Comparison of ENCODE assay signal across 8 cellular contexts in genomic region chr1:248807067-248807737, GRCh38. TPM values are rescaled to one million over a fixed set of nuclear protein-coding genes. Genes with fewer than 3 reads are reported as not detected.
A peak's percentile ranks its signal among the peaks of the same experiment; 100 is the strongest.
DNase-seq lines count a peak whose midpoint lies in the region; ATAC-seq and TF ChIP-seq lines count a peak whose summit lies in the region.

No MANE protein-coding gene starts in this region.

- H2AFZ ChIP-seq in IMR-90 (replicated peaks; ENCODE audit: low read length, poor library complexity): peak overlapping the region; percentile 13

- peak; percentile 69 for TF ChIP-seq RAD21 in IMR-90 (IDR thresholded peaks at IDR 0.05; ENCODE audit: low read length)

- CTCF ChIA-PET in IMR-90 (lab: Yijun Ruan, JAX) (interaction anchor here (0.7 kb wide), 1 partner anchor 438 kb away, joined by 3 read pairs; no protein-coding TSS in a partner anchor), T-cell (lab: Charles Lee) (interaction anchor here (1.5 to 2.0 kb wide), 3 partner anchors 10 to 183 kb away, joined by 3 to 5 read pairs (median 5); no protein-coding TSS in a partner anchor), MCF 10A (lab: Yijun Ruan, JAX) (interaction anchor here (0.5 to 9.7 kb wide), 39 partner anchors 9 to 1514 kb away, joined by 3 to 159 read pairs (median 5); partner anchors contain the start of genes OR13G1, OR14I1, SH3BP5L and ZNF672)

- no peak overlapping the region for H3K4me3 Mint-ChIP-seq in T-cell
- no peak overlapping the region for H3K4me3 Mint-ChIP-seq in MCF 10A (ENCODE audit: unreplicated experiment)

- peaks cover 8% of the 10 kb centered on the region; the same call in 1 of the 2 replicates for H3K36me3 ChIP-seq in IMR-90 (ENCODE audit: control insufficient read depth, insufficient read depth, low read length)
- no peaks in the 10 kb centered on the region for H3K36me3 ChIP-seq in kidney epithelial cell (ENCODE audit: control insufficient read depth, insufficient read depth, low read length)

- H3K9me3 Mint-ChIP-seq in T-cell (no peaks in the 10 kb centered on the region), MCF 10A (ENCODE audit: unreplicated experiment) (no peaks in the 10 kb centered on the region)

- H3K9me1 ChIP-seq in IMR-90 (ENCODE audit: insufficient read depth, low read length): peaks cover 10% of the 10 kb centered on the region; the same call in 1 of the 2 replicates

- no peak overlapping the region for H2BK20ac ChIP-seq in IMR-90 (ENCODE audit: low read depth, low read length)

- no peak overlapping the region for H4K91ac ChIP-seq in IMR-90 (ENCODE audit: insufficient read depth, low read depth, low read length)

- H3K56ac ChIP-seq in IMR-90 (ENCODE audit: extremely low read depth, insufficient read depth, low read length): no peak overlapping the region

- no peak for TF ChIP-seq POLR2A in IMR-90 (IDR thresholded peaks at IDR 0.05; ENCODE audit: low read depth, low read length)

- H3K14ac ChIP-seq in IMR-90 (replicated peaks; ENCODE audit: low read depth, low read length): no peak overlapping the region

- H3K23ac ChIP-seq in IMR-90 (ENCODE audit: low read depth, low read length): no peak overlapping the region

- no peak overlapping the region for H4K8ac ChIP-seq in IMR-90 (ENCODE audit: low read depth in 2 of 2, low read length in 2 of 2)

- no peak overlapping the region for H3K4ac ChIP-seq in IMR-90 (ENCODE audit: low read depth, low read length)

- no peak overlapping the region for H2BK5ac ChIP-seq in IMR-90 (ENCODE audit: low read depth, low read length, poor library complexity, severe bottlenecking)

- 0 out of 4 replicates have a peak, but pooled peaks cover 0 to 12% of the 10 kb centered on the region in 2 experiments for H3K79me1 ChIP-seq in IMR-90 (ENCODE audit: low read depth in 1 of 2, low read length in 2 of 2)

- TF ChIP-seq CTCF in IMR-90 (conservative IDR thresholded peaks at IDR 0.05; ENCODE audit: low read depth, low read length): peak; percentile 64
- peak; percentile 98 for TF ChIP-seq CTCF in MCF 10A (IDR thresholded peaks at IDR 0.05; ENCODE audit: unreplicated experiment)
- peak; percentile 79 for TF ChIP-seq CTCF in kidney epithelial cell (IDR thresholded peaks at IDR 0.05; ENCODE audit: insufficient read depth, low read length, poor library complexity, severe bottlenecking)

- H2BK120ac ChIP-seq in IMR-90 (ENCODE audit: low read depth, low read length): no peak overlapping the region

- BruUV-seq in IMR-90 (replicated peaks; lab: Mats Ljungman, UMichigan) (no TSS peak), MCF 10A (replicated peaks; lab: Mats Ljungman, UMichigan) (TSS peak; percentile 15)

- DNase-seq in G401 (ENCODE audit: low spot score): peak; percentile 60
- peak; percentile 39 for DNase-seq in IMR-90
- DNase-seq in T-cell: peak in 30 of 34 experiments; percentile 21 to 61 (median 42)
- DNase-seq in MCF 10A (ENCODE audit: unreplicated experiment): peak; percentile 66
- DNase-seq in kidney epithelial cell (ENCODE audit: low read depth): no peak
- DNase-seq in stimulated activated CD4-positive, alpha-beta T cell treated with anti-CD3 and anti-CD28 coated beads, Interleukin-4, amount 100 ng/mL, for 48 hours (ENCODE audit: low read depth in 2 of 2): peak; percentile 40 to 54
- no peak for DNase-seq in amniotic stem cell (lab: John Stamatoyannopoulos, UW)

- no peaks in the 10 kb centered on the region for H3K9me3 ChIP-seq in IMR-90 (ENCODE audit: control insufficient read depth, insufficient read depth, low read length)

- H3K27me3 ChIP-seq in IMR-90 (ENCODE audit: control insufficient read depth, insufficient read depth, low read length) (no peaks in the 10 kb centered on the region; the same call in 1 of the 2 replicates), kidney epithelial cell (ENCODE audit: control insufficient read depth, insufficient read depth, low read length) (no peaks in the 10 kb centered on the region)

- no peak overlapping the region for H2AK9ac ChIP-seq in IMR-90 (replicated peaks; ENCODE audit: low read depth, low read length, poor library complexity)

- H4K5ac ChIP-seq in IMR-90 (ENCODE audit: low read depth, low read length): no peak overlapping the region

- H4K20me1 ChIP-seq in IMR-90 (ENCODE audit: insufficient read depth, low read length): peaks cover 12% of the 10 kb centered on the region

- dilution Hi-C loops in IMR-90 (cut with HindIII; ENCODE audit: low sequenced_read_pairs, unreplicated experiment): no loop called here

- peaks cover 3% of the 10 kb centered on the region; the same call in 1 of the 2 replicates for H3K4me1 ChIP-seq in IMR-90 (ENCODE audit: control insufficient read depth, insufficient read depth, low read length)

- H2AK5ac ChIP-seq in IMR-90 (ENCODE audit: low read depth, low read length): no peak overlapping the region

- H3K4me1 Mint-ChIP-seq in T-cell: peaks cover 10 to 23% (median 21%) of the 10 kb centered on the region in 3 donors
- peaks cover 18% of the 10 kb centered on the region for H3K4me1 Mint-ChIP-seq in MCF 10A (ENCODE audit: insufficient read depth, unreplicated experiment)

- POLR2A ChIA-PET in IMR-90 (lab: Charles Lee; ENCODE audit: unreplicated experiment) (no interaction called here), T-cell (lab: Charles Lee) (no interaction called here), MCF 10A (lab: Yijun Ruan, JAX) (interaction anchor here (0.5 to 1.6 kb wide), 3 partner anchors 103 to 184 kb away, joined by 3 to 6 read pairs (median 4); no protein-coding TSS in a partner anchor)

- H3K27ac ChIP-seq in IMR-90 (ENCODE audit: insufficient read depth, low read length): no peak overlapping the region

- WGBS in IMR-90 (ENCODE audit: extremely low coverage in 2 of 2, insufficient read length in 1 of 2), 2 experiments: no CpG with 5 or more reads among the region's 15 CpGs

- H3K18ac ChIP-seq in IMR-90 (ENCODE audit: low read depth, low read length): no peak overlapping the region

- ATAC-seq in GM21447 (IDR thresholded peaks at IDR 0.05; ENCODE audit: unreplicated experiment): peak; percentile 34
- ATAC-seq in IMR-90 (ENCODE audit: low read depth): peak; percentile 76
- peak; percentile 69 to 90 (median 78) for ATAC-seq in T-cell (replicated peaks in 1 of 4)

- H3K27me3 Mint-ChIP-seq in T-cell: peaks cover 0 to 3% of the 10 kb centered on the region in 2 donors
- no peaks in the 10 kb centered on the region for H3K27me3 Mint-ChIP-seq in MCF 10A (ENCODE audit: insufficient read depth, unreplicated experiment)

- H3K36me3 Mint-ChIP-seq in T-cell (peaks cover 7% of the 10 kb centered on the region), MCF 10A (ENCODE audit: insufficient read depth, unreplicated experiment) (peaks cover 10% of the 10 kb centered on the region)

- intact Hi-C loops in IMR-90 (cut with micrococcal nuclease): loop anchor here (1.0 to 5.0 kb wide), 2 partner anchors 1415 to 1435 kb away; no protein-coding TSS in a partner anchor
- intact Hi-C loops in MCF 10A (cut with micrococcal nuclease): loop anchor here (1.0 to 5.0 kb wide), 5 partner anchors 104 to 1125 kb away; no protein-coding TSS in a partner anchor

- in situ Hi-C loops in G401 (cut with HindIII; ENCODE audit: low sequenced_read_pairs): no loop called here
- in situ Hi-C loops in IMR-90 (cut with MboI; ENCODE audit: low sequenced_read_pairs): no loop called here

- H3K4me3 ChIP-seq in IMR-90 (ENCODE audit: insufficient read depth, low read depth, low read length) (no peak overlapping the region), kidney epithelial cell (ENCODE audit: low read depth, low read length) (no peak overlapping the region)

- no peak overlapping the region for H3K4me2 ChIP-seq in IMR-90 (ENCODE audit: low read depth, low read length)

- no peak overlapping the region for H2BK15ac ChIP-seq in IMR-90 (ENCODE audit: low read depth, low read length)

- no peak overlapping the region for H3K9ac ChIP-seq in IMR-90 (ENCODE audit: low read depth, low read length)

- H3K27ac Mint-ChIP-seq in T-cell (no peak overlapping the region), MCF 10A (ENCODE audit: low read depth, unreplicated experiment) (no peak overlapping the region)

TF ChIP-seq in IMR-90, 13 proteins besides CTCF, POLR2A, EP300 and RAD21 (continues in another document):
- TF ChIP-seq BHLHE40 (IDR thresholded peaks at IDR 0.05; ENCODE audit: low read depth, low read length): no peak
- peak; percentile 52 for TF ChIP-seq SMC3 (IDR thresholded peaks at IDR 0.05; ENCODE audit: low read depth, low read length)

RNA-seq across cellular contexts. Expression of gene SH3BP5L, which starts 18.5 kb away (rescaled TPM):
- total RNA-seq in G401 (2014; rRNA removed; shearing (Covaris generic)): 23.1 and 24.6 TPM in 2 replicates
- total RNA-seq in IMR-90 (2012; rRNA removed) (23.3 and 25.0 TPM in 2 replicates), T-cell (10 to 100 TPM; 16.8 to 41.4 (median 36.3) TPM), MCF 10A (2022) (31.5 and 34.0 TPM in 2 replicates), kidney epithelial cell (36.1 and 38.3 TPM in 2 replicates)
- 35.6 and 35.9 TPM in 2 replicates for polyA plus RNA-seq in IMR-90 (2012; rRNA removed)
- polyA plus RNA-seq in IMR-90 (2012; cell fraction: cytosol; rRNA removed): 29.6 TPM in 2 replicates
- 49.6 and 76.9 TPM in 2 replicates for polyA plus RNA-seq in IMR-90 (2012; cell fraction: nucleus; rRNA removed; ENCODE audit: low replicate concordance)

RNA-seq across cellular contexts. Expression of gene ZNF672, which starts 30.8 kb away (rescaled TPM):
- 57.1 and 63.1 TPM in 2 replicates for total RNA-seq in G401 (2014; rRNA removed; shearing (Covaris generic))
- 6.6 and 6.9 TPM in 2 replicates for total RNA-seq in IMR-90 (2012; rRNA removed)
- 12.6 and 16.2 TPM in 2 replicates for polyA plus RNA-seq in IMR-90 (2012; rRNA removed)
- polyA plus RNA-seq in IMR-90 (2012; cell fraction: cytosol; rRNA removed): 10.4 and 15.2 TPM in 2 replicates
- 16.8 and 30.7 TPM in 2 replicates for polyA plus RNA-seq in IMR-90 (2012; cell fraction: nucleus; rRNA removed; ENCODE audit: low replicate concordance)
- 10 to 100 TPM; 27.7 to 46.7 (median 42.1) TPM for total RNA-seq in T-cell
- total RNA-seq in MCF 10A (2022): 35.8 and 36.2 TPM in 2 replicates
- 28.7 and 33.8 TPM in 2 replicates for total RNA-seq in kidney epithelial cell

RNA-seq across cellular contexts. Expression of gene LYPD8, which starts 51.6 kb away (rescaled TPM):
- not detected in 2 replicates for total RNA-seq in G401 (2014; rRNA removed; shearing (Covaris generic))
- total RNA-seq in IMR-90 (2012; rRNA removed) (not detected in 2 replicates), T-cell (not detected), MCF 10A (2022) (not detected in 2 replicates), kidney epithelial cell (not detected in 2 replicates)
- not detected in 2 replicates for polyA plus RNA-seq in IMR-90 (2012; rRNA removed)
- not detected in 2 replicates for polyA plus RNA-seq in IMR-90 (2012; cell fraction: cytosol; rRNA removed)
- polyA plus RNA-seq in IMR-90 (2012; cell fraction: nucleus; rRNA removed; ENCODE audit: low replicate concordance): not detected in 2 replicates

RNA-seq across cellular contexts. Expression of gene ZNF692, which starts 51.7 kb away (rescaled TPM):
- 7.9 and 12.7 TPM in 2 replicates for total RNA-seq in G401 (2014; rRNA removed; shearing (Covaris generic))
- total RNA-seq in IMR-90 (2012; rRNA removed) (6.9 and 7.3 TPM in 2 replicates), T-cell (10 to 100 TPM; 53.9 to 88.1 (median 78.7) TPM), MCF 10A (2022) (88.8 and 103 TPM in 2 replicates), kidney epithelial cell (20.4 and 32.0 TPM in 2 replicates)
- polyA plus RNA-seq in IMR-90 (2012; rRNA removed): 50.4 and 51.5 TPM in 2 replicates
- polyA plus RNA-seq in IMR-90 (2012; cell fraction: cytosol; rRNA removed): 19.6 and 20.7 TPM in 2 replicates
- polyA plus RNA-seq in IMR-90 (2012; cell fraction: nucleus; rRNA removed; ENCODE audit: low replicate concordance): 340 and 590 TPM in 2 replicates

Comparison
In these comparisons a context has a peak if more than half of its experiments do, and no peak if none do; other contexts are left out.
1. DNase-seq: peak in G401 (single experiment), IMR-90 (single experiment), T-cell (30 of 34), MCF 10A (single experiment) and stimulated activated CD4-positive, alpha-beta T cell treated with anti-CD3 and anti-CD28 coated beads, Interleukin-4, amount 100 ng/mL, for 48 hours (2 of 2); none in kidney epithelial cell (single experiment) and amniotic stem cell (single experiment).
2. Peak in every context shown above with its lines, with median percentiles within 50 percentile points of each other: ATAC-seq and CTCF ChIP-seq.